14 cellular contexts compared by ENCODE assay signal in the genomic region with DNA sequence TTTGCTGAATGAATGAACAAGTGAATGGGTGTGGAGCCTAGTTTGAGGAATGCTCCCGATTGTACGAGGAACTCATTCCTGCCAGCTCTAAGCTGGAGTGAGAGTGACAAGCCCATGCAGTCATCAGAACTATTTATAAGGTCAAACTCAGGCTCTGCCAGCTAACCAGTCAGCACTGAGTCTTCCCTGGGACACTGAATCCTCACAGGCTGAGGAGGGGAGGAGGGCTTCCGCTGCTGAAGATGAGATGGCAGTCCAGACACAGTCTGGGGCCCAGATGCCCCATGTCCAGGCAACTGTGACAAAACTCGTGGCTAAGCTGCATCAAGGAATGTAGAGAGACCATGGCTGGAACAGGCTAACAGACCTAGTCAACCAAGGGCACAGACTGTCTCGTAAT. TPM values are rescaled to one million over a fixed set of nuclear protein-coding genes. Genes with fewer than 3 reads are reported as not detected.
DNase-seq lines count a peak whose midpoint lies in the region; ATAC-seq and TF ChIP-seq lines count a peak whose summit lies in the region.
"Had no signal": no experiment of that assay in that cellular context is flagged by ENCODE, and none has a peak within 500 bp of the region (broad histone marks: within the 10 kb centered on the region; RNA-seq: fewer than 3 reads in every experiment).

No MANE protein-coding gene starts in this region.

- no peak overlapping the region for H2BK15ac ChIP-seq in IMR-90 (ENCODE audit: low read depth, low read length)

- H3K4me1 ChIP-seq in IMR-90 (ENCODE audit: control insufficient read depth, insufficient read depth, low read length) (peaks cover 11% of the 10 kb centered on the region), stomach smooth muscle (ENCODE audit: control insufficient read depth, insufficient read depth, low read length) (peaks cover 53% of the 10 kb centered on the region), vagina (peaks cover 55% of the 10 kb centered on the region)

- H4K20me1 ChIP-seq in IMR-90 (ENCODE audit: insufficient read depth, low read length), result no peaks in the 10 kb centered on the region

- H3K56ac ChIP-seq in IMR-90 (ENCODE audit: extremely low read depth, insufficient read depth, low read length), result no peak overlapping the region

- peak; percentile 37 for ATAC-seq in IMR-90 (ENCODE audit: low read depth)
- ATAC-seq: stimulated activated naive CD8-positive, alpha-beta T cell treated with anti-CD3 and anti-CD28 coated beads, Interleukin-15, amount 100 ng/mL, for 72 hours had no signal

- H3K27me3 ChIP-seq in IMR-90 (ENCODE audit: control insufficient read depth, insufficient read depth, low read length) (no peaks in the 10 kb centered on the region), stomach smooth muscle (ENCODE audit: control insufficient read depth in 1 of 2, insufficient read depth in 2 of 2, low read length in 2 of 2) (peaks cover 0 to 2% of the 10 kb centered on the region in 2 donors), vagina (no peaks in the 10 kb centered on the region)

- WGBS in IMR-90 (ENCODE audit: extremely low coverage in 2 of 2, insufficient read length in 1 of 2), 2 experiments, result 8% methylated on average over 2 of the region's 5 CpGs; no CpG with 5 or more reads in 1 of the 2 experiments

- H3K4me3 ChIP-seq in IMR-90 (ENCODE audit: insufficient read depth, low read depth, low read length) (no peak overlapping the region), choroid plexus epithelial cell (ENCODE audit: low read depth, low read length) (no peak overlapping the region), stomach smooth muscle (ENCODE audit: low read length in 2 of 2) (peak overlapping the region in 1 of 2 donors; percentile 40), vagina (no peak overlapping the region)
- H3K4me3 ChIP-seq: lower lobe of right lung had no signal

- H2AFZ ChIP-seq in IMR-90 (replicated peaks; ENCODE audit: low read length, poor library complexity), result peak overlapping the region; percentile 68

- POLR2A ChIA-PET in IMR-90 (lab: Charles Lee; ENCODE audit: unreplicated experiment), result no interaction called here
- POLR2A ChIA-PET in GM10248 (lab: Yijun Ruan, JAX), result no interaction called here

- TF ChIP-seq CTCF in IMR-90 (conservative IDR thresholded peaks at IDR 0.05; ENCODE audit: low read depth, low read length) (no peak), choroid plexus epithelial cell (conservative IDR thresholded peaks at IDR 0.05; ENCODE audit: low read depth, low read length) (no peak), GM10248 (IDR thresholded peaks at IDR 0.05; ENCODE audit: control extremely low read depth, extremely low read depth, low read depth, missing control alignments) (no peak), vagina (IDR thresholded peaks at IDR 0.05) (no peak)

- H4K8ac ChIP-seq in IMR-90 (ENCODE audit: low read depth in 2 of 2, low read length in 2 of 2), result 0 out of 4 replicates have a peak overlapping the region, but pooled peaks of 1 of the 2 experiments have one; percentile 27

- H4K91ac ChIP-seq in IMR-90 (ENCODE audit: insufficient read depth, low read depth, low read length), result 0 out of 2 replicates have a peak overlapping the region, but pooled peaks have one; percentile 10

- peaks cover 0 to 15% of the 10 kb centered on the region in 2 experiments; a peak in 3 of 4 replicates for H3K79me1 ChIP-seq in IMR-90 (ENCODE audit: low read depth in 1 of 2, low read length in 2 of 2)

- H3K9me3 ChIP-seq in IMR-90 (ENCODE audit: control insufficient read depth, insufficient read depth, low read length) (no peaks in the 10 kb centered on the region), stomach smooth muscle (ENCODE audit: control insufficient read depth in 2 of 2, low read length in 2 of 2) (no peaks in the 10 kb centered on the region), vagina (no peaks in the 10 kb centered on the region)
- H3K9me3 ChIP-seq: lower lobe of right lung had no signal

- H2BK120ac ChIP-seq in IMR-90 (ENCODE audit: low read depth, low read length), result no peak overlapping the region

- 0 out of 2 replicates have a peak overlapping the region, but pooled peaks have one; percentile 0 for H3K23ac ChIP-seq in IMR-90 (ENCODE audit: low read depth, low read length)

- H3K27ac ChIP-seq in IMR-90 (ENCODE audit: insufficient read depth, low read length) (no peak overlapping the region), stomach smooth muscle (ENCODE audit: low read length) (peak overlapping the region; percentile 37), vagina (no peak overlapping the region)
- H3K27ac ChIP-seq: lower lobe of right lung had no signal

- H2AK9ac ChIP-seq in IMR-90 (replicated peaks; ENCODE audit: low read depth, low read length, poor library complexity), result peak overlapping the region; percentile 35

- no peak overlapping the region for H2BK5ac ChIP-seq in IMR-90 (ENCODE audit: low read depth, low read length, poor library complexity, severe bottlenecking)

- H3K18ac ChIP-seq in IMR-90 (ENCODE audit: low read depth, low read length), result no peak overlapping the region

- CTCF ChIA-PET in IMR-90 (lab: Yijun Ruan, JAX) (interaction anchor here (0.5 to 0.6 kb wide), 2 partner anchors 203 to 393 kb away, joined by 3 to 4 read pairs; no protein-coding TSS in a partner anchor), GM10248 (lab: Yijun Ruan, JAX) (interaction anchor here (0.8 to 6.8 kb wide), 5 partner anchors 11 to 539 kb away, joined by 3 to 52 read pairs (median 3); no protein-coding TSS in a partner anchor)

- no peaks in the 10 kb centered on the region for H3K36me3 ChIP-seq in IMR-90 (ENCODE audit: control insufficient read depth, insufficient read depth, low read length)
- no peaks in the 10 kb centered on the region for H3K36me3 ChIP-seq in stomach smooth muscle (ENCODE audit: control insufficient read depth in 2 of 2, insufficient read depth in 2 of 2, low read length in 2 of 2)
- no peaks in the 10 kb centered on the region for H3K36me3 ChIP-seq in vagina
- H3K36me3 ChIP-seq: lower lobe of right lung had no signal

- H3K14ac ChIP-seq in IMR-90 (replicated peaks; ENCODE audit: low read depth, low read length), result no peak overlapping the region

- peak overlapping the region; percentile 30; the same call in 1 of the 2 replicates for H3K4ac ChIP-seq in IMR-90 (ENCODE audit: low read depth, low read length)

- no peak overlapping the region for H2BK20ac ChIP-seq in IMR-90 (ENCODE audit: low read depth, low read length)

- H3K9ac ChIP-seq in IMR-90 (ENCODE audit: low read depth, low read length) (no peak overlapping the region), stomach smooth muscle (ENCODE audit: low read length in 2 of 2) (no peak overlapping the region)

- intact Hi-C loops in IMR-90 (cut with micrococcal nuclease) (no loop called here), vagina (cut with DNase I) (no loop called here)

- TF ChIP-seq POLR2A in IMR-90 (IDR thresholded peaks at IDR 0.05; ENCODE audit: low read depth, low read length) (no peak), vagina (IDR thresholded peaks at IDR 0.05) (no peak)

- dilution Hi-C loops in IMR-90 (cut with HindIII; ENCODE audit: low sequenced_read_pairs, unreplicated experiment), result no loop called here

- BruUV-seq in IMR-90 (replicated peaks; lab: Mats Ljungman, UMichigan), result no TSS peak

- in situ Hi-C loops in IMR-90 (cut with MboI; ENCODE audit: low sequenced_read_pairs), result loop anchor here (10.0 kb wide), 1 partner anchor 240 kb away; no protein-coding TSS in a partner anchor

- H3K4me2 ChIP-seq in IMR-90 (ENCODE audit: low read depth, low read length), result no peak overlapping the region

- TF ChIP-seq RAD21 in IMR-90 (IDR thresholded peaks at IDR 0.05; ENCODE audit: low read length), result no peak

- DNase-seq in IMR-90, result peak; percentile 75
- DNase-seq in choroid plexus epithelial cell (ENCODE audit: low read depth), result peak; percentile 25
- DNase-seq in islet precursor cell, result peak; percentile 93
- no peak for DNase-seq in GM10248 (ENCODE audit: extremely low spot score)
- DNase-seq in iPS-NIHi7 (ENCODE audit: extremely low spot score), result no peak
- DNase-seq in vagina (ENCODE audit: extremely low spot score in 2 of 2), result no peak
- no peak for DNase-seq in SHP77 (lab: John Stamatoyannopoulos, UW)
- DNase-seq: activated CD4-positive, alpha-beta T cell treated with anti-CD3 and anti-CD28 coated beads, Interleukin-2, amount 50 U/mL, for 1 hour; activated naive CD4-positive, alpha-beta T cell treated with anti-CD3 and anti-CD28 coated beads, Interleukin-2, amount 50 U/mL, for 16 hours; lower lobe of right lung; NCI-H187; SIG-M5; stimulated activated naive CD8-positive, alpha-beta T cell treated with anti-CD3 and anti-CD28 coated beads, Interleukin-15, amount 100 ng/mL, for 72 hours had no signal

- H3K9me1 ChIP-seq in IMR-90 (ENCODE audit: insufficient read depth, low read length), result peaks cover 9% of the 10 kb centered on the region

- H4K5ac ChIP-seq in IMR-90 (ENCODE audit: low read depth, low read length), result no peak overlapping the region

- H2AK5ac ChIP-seq in IMR-90 (ENCODE audit: low read depth, low read length), result peak overlapping the region; percentile 37; the same call in 1 of the 2 replicates

TF ChIP-seq in IMR-90, 13 proteins besides CTCF, POLR2A, EP300 and RAD21:
- TF ChIP-seq, protein P1, sequence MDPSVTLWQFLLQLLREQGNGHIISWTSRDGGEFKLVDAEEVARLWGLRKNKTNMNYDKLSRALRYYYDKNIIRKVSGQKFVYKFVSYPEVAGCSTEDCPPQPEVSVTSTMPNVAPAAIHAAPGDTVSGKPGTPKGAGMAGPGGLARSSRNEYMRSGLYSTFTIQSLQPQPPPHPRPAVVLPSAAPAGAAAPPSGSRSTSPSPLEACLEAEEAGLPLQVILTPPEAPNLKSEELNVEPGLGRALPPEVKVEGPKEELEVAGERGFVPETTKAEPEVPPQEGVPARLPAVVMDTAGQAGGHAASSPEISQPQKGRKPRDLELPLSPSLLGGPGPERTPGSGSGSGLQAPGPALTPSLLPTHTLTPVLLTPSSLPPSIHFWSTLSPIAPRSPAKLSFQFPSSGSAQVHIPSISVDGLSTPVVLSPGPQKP (IDR thresholded peaks at IDR 0.05; ENCODE audit: borderline replicate concordance, low read depth, low read length), result no peak
- TF ChIP-seq MAFK (IDR thresholded peaks at IDR 0.05; ENCODE audit: low read depth, low read length), result no peak
- no peak for TF ChIP-seq BHLHE40 (IDR thresholded peaks at IDR 0.05; ENCODE audit: low read depth, low read length)

RNA-seq across cellular contexts. Expression of a gene that starts 4.0 kb away (rescaled TPM):
- total RNA-seq in IMR-90 (2012; rRNA removed) (3.9 and 4.1 TPM in 2 replicates), vagina (10.1 TPM)
- polyA plus RNA-seq in IMR-90 (2012; rRNA removed), result 5.1 and 5.8 TPM in 2 replicates
- polyA plus RNA-seq in IMR-90 (2012; cell fraction: cytosol; rRNA removed), result 3.2 and 3.3 TPM in 2 replicates
- 8.7 and 11.6 TPM in 2 replicates for polyA plus RNA-seq in IMR-90 (2012; cell fraction: nucleus; rRNA removed; ENCODE audit: low replicate concordance)

RNA-seq across cellular contexts. Expression of a gene that starts 22.2 kb away (rescaled TPM):
- total RNA-seq in IMR-90 (2012; rRNA removed) (21.1 and 22.0 TPM in 2 replicates), vagina (30.7 TPM)
- 35.7 and 36.6 TPM in 2 replicates for polyA plus RNA-seq in IMR-90 (2012; rRNA removed)
- polyA plus RNA-seq in IMR-90 (2012; cell fraction: cytosol; rRNA removed), result 40.1 and 40.4 TPM in 2 replicates
- 25.2 and 32.4 TPM in 2 replicates for polyA plus RNA-seq in IMR-90 (2012; cell fraction: nucleus; rRNA removed; ENCODE audit: low replicate concordance)

Comparison
In these comparisons a context has a peak if more than half of its experiments do, and no peak if none do; other contexts are left out.
1. DNase-seq: peak in IMR-90 (single experiment), choroid plexus epithelial cell (single experiment) and islet precursor cell (single experiment); none in GM10248 (single experiment), iPS-NIHi7 (single experiment), vagina (0 of 2) and SHP77 (0 of 2).